In genomic region chr9:129726322-129727160, GRCh38 we compare ENCODE assay signal across 8 cellular contexts. TPM values are rescaled to one million over a fixed set of nuclear protein-coding genes. Genes with fewer than 3 reads are reported as not detected.
DNase-seq lines count a peak whose midpoint lies in the region; ATAC-seq and TF ChIP-seq lines count a peak whose summit lies in the region.

No MANE protein-coding gene starts in this region.

- peak overlapping the region; percentile 35 for H2AFZ ChIP-seq in trophoblast cell (ENCODE audit: insufficient read depth, low read length, poor library complexity)

- no peak overlapping the region for H3K14ac ChIP-seq in trophoblast cell (ENCODE audit: low read length)

- H4K91ac ChIP-seq in trophoblast cell (ENCODE audit: low read depth, low read length): no peak overlapping the region

- TF ChIP-seq CTCF in LNCaP clone FGC (IDR thresholded peaks at IDR 0.05; ENCODE audit: control insufficient read depth, extremely low read depth, insufficient read depth): peak; percentile 72

- no peak overlapping the region for H3K23ac ChIP-seq in trophoblast cell (ENCODE audit: low read length)

- no peak for ATAC-seq in HG03025 (IDR thresholded peaks at IDR 0.05; ENCODE audit: low FRiP score, unreplicated experiment)

- no peak overlapping the region for H4K8ac ChIP-seq in trophoblast cell (ENCODE audit: low read depth, low read length)

- no CpG with 5 or more reads among the region's 23 CpGs for WGBS in trophoblast cell (ENCODE audit: extremely low coverage, insufficient coverage, insufficient read length)

- H3K4me1 ChIP-seq in SJSA1 (replicated peaks): peaks cover 20% of the 10 kb centered on the region
- H3K4me1 ChIP-seq in trophoblast cell (ENCODE audit: control insufficient read depth in 1 of 2, insufficient read depth in 2 of 2, low read length in 2 of 2): no peaks in the 10 kb centered on the region

- no peak overlapping the region for H2AK5ac ChIP-seq in trophoblast cell (ENCODE audit: low read length)

- H3K9me3 ChIP-seq in SJSA1 (replicated peaks) (no peaks in the 10 kb centered on the region), trophoblast cell (ENCODE audit: insufficient read depth, low read depth, low read length) (peaks cover 2% of the 10 kb centered on the region)

- H3K79me1 ChIP-seq in trophoblast cell (ENCODE audit: low read length): no peaks in the 10 kb centered on the region

- H3K27ac ChIP-seq in SJSA1 (peak overlapping the region; percentile 13; the same call in 1 of the 2 replicates), trophoblast cell (ENCODE audit: low read depth, low read length) (no peak overlapping the region)

- no peak overlapping the region for H3K4me2 ChIP-seq in trophoblast cell (ENCODE audit: low read length)

- no peak overlapping the region for H3K4ac ChIP-seq in trophoblast cell (ENCODE audit: low read depth, low read length)

- H2BK12ac ChIP-seq in trophoblast cell (ENCODE audit: low read length): no peak overlapping the region

- no peak overlapping the region for H2BK120ac ChIP-seq in trophoblast cell (ENCODE audit: insufficient read depth, low read length, poor library complexity)

- H2BK5ac ChIP-seq in trophoblast cell (ENCODE audit: low read depth, low read length, poor library complexity): no peak overlapping the region

- H3K79me2 ChIP-seq in trophoblast cell (ENCODE audit: control insufficient read depth, insufficient read depth, low read length, poor library complexity): no peaks in the 10 kb centered on the region

- no peak overlapping the region for H3K9ac ChIP-seq in trophoblast cell (ENCODE audit: low read length)

- H3K18ac ChIP-seq in trophoblast cell (ENCODE audit: low read length): no peak overlapping the region

- DNase-seq in DMS114 treated with DMSO at 0.1 percent for 48 hours (lab: John Stamatoyannopoulos, UW; ENCODE audit: unreplicated experiment) (peak; percentile 63), LNCaP clone FGC (ENCODE audit: low read depth) (peak; percentile 74), SJSA1 (ENCODE audit: low read depth in 1 of 2, low spot score in 2 of 2) (peak; percentile 81 to 90), germinal center (ENCODE audit: low spot score) (peak; percentile 80), trophoblast cell (peak; percentile 75 to 84), ureter (ENCODE audit: low spot score) (peak; percentile 81)
- peak; percentile 18 to 51 (median 30) for DNase-seq in activated naive CD4-positive, alpha-beta T cell (lab: John Stamatoyannopoulos, UW)

- no peak overlapping the region for H4K12ac ChIP-seq in trophoblast cell (ENCODE audit: low read depth, low read length)

- H3K27me3 ChIP-seq in SJSA1 (replicated peaks) (no peaks in the 10 kb centered on the region), trophoblast cell (ENCODE audit: insufficient read depth, low read length) (no peaks in the 10 kb centered on the region)

- H3K4me3 ChIP-seq in LNCaP clone FGC (ENCODE audit: low read depth, low read length) (no peak overlapping the region), SJSA1 (no peak overlapping the region), trophoblast cell (ENCODE audit: low read depth, low read length) (no peak overlapping the region)

- no peaks in the 10 kb centered on the region for H3K36me3 ChIP-seq in SJSA1
- no peaks in the 10 kb centered on the region for H3K36me3 ChIP-seq in trophoblast cell (ENCODE audit: control insufficient read depth in 1 of 2, insufficient read depth in 2 of 2, low read length in 2 of 2)

RNA-seq across cellular contexts. Expression of gene PTGES, which starts 26.3 kb away (rescaled TPM):
- total RNA-seq in SJSA1 (2014; rRNA removed; shearing (Covaris generic)): 2.4 and 5.4 TPM in 2 replicates
- 68.3 and 70.0 TPM in 2 replicates for polyA plus RNA-seq in trophoblast cell (2013)
- 67.9 TPM for total RNA-seq in ureter

Comparison
In these comparisons a context has a peak if more than half of its experiments do, and no peak if none do; other contexts are left out.
1. DNase-seq: peak in every context shown above with its lines; median percentile 86 in SJSA1; 81 in ureter; 80 in germinal center; 80 in trophoblast cell; 74 in LNCaP clone FGC; 63 in DMS114 treated with DMSO at 0.1 percent for 48 hours; 30 in activated naive CD4-positive, alpha-beta T cell.
2. RNA of gene PTGES, which starts 26.3 kb away (total RNA-seq): 67.9 TPM in ureter (single experiment); 2.4 to 5.4 TPM in SJSA1; every median in the first group is over 10 times any median in the second.